ENCODE assay signal across 39 cellular contexts in genomic region chr1:241900381-241900780, GRCh38. TPM values are rescaled to one million over a fixed set of nuclear protein-coding genes. Genes with fewer than 3 reads are reported as not detected.
"Had no signal": no experiment of that assay in that cellular context is flagged by ENCODE, and none has a peak within 500 bp of the region (broad histone marks: within the 10 kb centered on the region; RNA-seq: fewer than 3 reads in every experiment).

No MANE protein-coding gene starts in this region.

- H3K27ac ChIP-seq: KMS-11 had no signal

- H3K9ac ChIP-seq: KMS-11 had no signal

- DNase-seq: Karpas-422, Kasumi-1, MG63, MM.1S, MV-4-11, NCI-H1048, NCI-H1092, NCI-H1092 treated with DMSO at 0.1 percent for 48 hours, NCI-H1105, NCI-H1105 treated with DMSO at 0.1 percent for 48 hours, NCI-H1417, NCI-H1417 treated with DMSO at 0.1 percent for 48 hours, NCI-H1436, NCI-H1436 treated with DMSO at 0.1 percent for 48 hours, NCI-H146, NCI-H1694, NCI-H1694 treated with DMSO at 0.1 percent for 48 hours, NCI-H187, NCI-H187 treated with DMSO at 0.1 percent for 48 hours, NCI-H1930, NCI-H2029, NCI-H2029 treated with DMSO at 0.1 percent for 48 hours, NCI-H2081, NCI-H2081 treated with DMSO at 0.1 percent for 48 hours, NCI-H2107, NCI-H2171, NCI-H2171 treated with DMSO at 0.1 percent for 48 hours, NCI-H2227 treated with DMSO at 0.1 percent for 48 hours, NCI-H226, NCI-H345, NCI-H446, NCI-H446 treated with DMSO at 0.1 percent for 48 hours, NCI-H510A, NCI-H510A treated with DMSO at 0.1 percent for 48 hours had no signal

- H3K27me3 ChIP-seq: MG63 had no signal

- H3K36me3 ChIP-seq: MG63 had no signal

- H3K9me3 ChIP-seq: MG63 had no signal

- H3K4me2 ChIP-seq: KMS-11 had no signal

- H3K4me3 ChIP-seq: MG63 had no signal

RNA-seq across cellular contexts. Expression of gene BECN2, which starts 57.2 kb away (rescaled TPM):
- total RNA-seq: LHCN-M2, M059J, MCF 10A, NCI-H460 had no signal
